ENCODE assay signal across 8 cellular contexts in genomic region chr9:70418822-70419545, GRCh38. TPM values are rescaled to one million over a fixed set of nuclear protein-coding genes. Genes with fewer than 3 reads are reported as not detected.
DNase-seq lines count a peak whose midpoint lies in the region; ATAC-seq and TF ChIP-seq lines count a peak whose summit lies in the region.

No MANE protein-coding gene starts in this region.

- H3K36me3 ChIP-seq in Karpas-422 (ENCODE audit: insufficient read depth, low read length) (no peaks in the 10 kb centered on the region), Peyer's patch (no peaks in the 10 kb centered on the region)
- H3K36me3 ChIP-seq in naive thymus-derived CD4-positive, alpha-beta T cell (ENCODE audit: control insufficient read depth in 2 of 3, insufficient read depth in 3 of 3, low read length in 3 of 3): no peaks in the 10 kb centered on the region

- H3K27ac Mint-ChIP-seq in naive thymus-derived CD4-positive, alpha-beta T cell: peak overlapping the region; percentile 75 to 100 (median 99)
- H3K27ac Mint-ChIP-seq in stimulated activated memory B cell treated with anti-CD40 and anti-IgM and Interleukin-4, amounts not matched to agents 10 μg/mL and 1 μg/mL and 100 μg/mL, for 72 hours: peak overlapping the region; percentile 96

- CTCF ChIA-PET in naive thymus-derived CD4-positive, alpha-beta T cell (lab: Charles Lee): interaction anchor here (1.0 to 2.0 kb wide), 4 partner anchors 9 to 184 kb away, joined by 4 to 6 read pairs (median 6); no protein-coding TSS in a partner anchor

- intact Hi-C loops in naive thymus-derived CD4-positive, alpha-beta T cell (cut with micrococcal nuclease): loop anchor here (1.0 to 10.0 kb wide), 8 partner anchors 8 to 1638 kb away; partner anchors contain the start of genes ABHD17B (in 1 of the 2), C9orf85 (in 1 of the 2), CFAP95 (in 1 of the 2) and TJP2 (in 1 of the 2)

- peak; percentile 90 for DNase-seq in DMS53 treated with DMSO at 0.1 percent for 48 hours (lab: John Stamatoyannopoulos, UW; ENCODE audit: unreplicated experiment)
- DNase-seq in Karpas-422: peak; percentile 87
- DNase-seq in Peyer's patch: peak; percentile 89 to 97 (median 95)
- DNase-seq in activated T-helper 1 cell treated with anti-CD3 and anti-CD28 coated beads, Interleukin-2, amount 50 U/mL, for 16 hours (ENCODE audit: low read depth in 1 of 2, low spot score in 1 of 2): peak; percentile 52 to 74
- peak; percentile 100 for DNase-seq in fibroblast of gingiva (ENCODE audit: low read depth)
- peak; percentile 66 to 94 (median 88) for DNase-seq in naive thymus-derived CD4-positive, alpha-beta T cell

- H3K9me2 ChIP-seq in Karpas-422 (replicated peaks; ENCODE audit: insufficient read depth, low read length): no peaks in the 10 kb centered on the region

- peak overlapping the region; percentile 68 for H3K9ac ChIP-seq in Karpas-422 (ENCODE audit: low read length)

- peak overlapping the region; percentile 87 to 99 (median 95) for H3K4me3 Mint-ChIP-seq in naive thymus-derived CD4-positive, alpha-beta T cell
- H3K4me3 Mint-ChIP-seq in stimulated activated memory B cell treated with anti-CD40 and anti-IgM and Interleukin-4, amounts not matched to agents 10 μg/mL and 1 μg/mL and 100 μg/mL, for 72 hours: peak overlapping the region; percentile 99

- ATAC-seq in GM21786 (IDR thresholded peaks at IDR 0.05; ENCODE audit: unreplicated experiment): peak; percentile 43
- peak; percentile 66 for ATAC-seq in naive thymus-derived CD4-positive, alpha-beta T cell
- peak; percentile 72 for ATAC-seq in stimulated activated memory B cell treated with anti-CD40 and anti-IgM and Interleukin-4, amounts not matched to agents 10 μg/mL and 1 μg/mL and 100 μg/mL, for 72 hours

- peak; percentile 73 to 87 for TF ChIP-seq POLR2A in Peyer's patch (IDR thresholded peaks at IDR 0.05)

- peak overlapping the region; percentile 85 for H3K4me2 ChIP-seq in Karpas-422 (ENCODE audit: low read depth, low read length, poor library complexity, severe bottlenecking)

- H2AFZ ChIP-seq in Karpas-422 (ENCODE audit: low read length): peak overlapping the region; percentile 97

- no peak for TF ChIP-seq CTCF in Peyer's patch (IDR thresholded peaks at IDR 0.05)

- H3K4me3 ChIP-seq in Karpas-422 (ENCODE audit: low read length): peak overlapping the region; percentile 63
- peak overlapping the region; percentile 49 to 64 (median 58) for H3K4me3 ChIP-seq in Peyer's patch
- peak overlapping the region; percentile 69 for H3K4me3 ChIP-seq in naive thymus-derived CD4-positive, alpha-beta T cell (ENCODE audit: low read length)

- H3K9me3 ChIP-seq in Karpas-422 (ENCODE audit: low read length) (no peaks in the 10 kb centered on the region), Peyer's patch (no peaks in the 10 kb centered on the region)
- no peaks in the 10 kb centered on the region for H3K9me3 ChIP-seq in naive thymus-derived CD4-positive, alpha-beta T cell (ENCODE audit: control insufficient read depth in 2 of 3, low read length in 3 of 3)

- H3K36me3 Mint-ChIP-seq in naive thymus-derived CD4-positive, alpha-beta T cell: peaks cover 0 to 3% (median 0%) of the 10 kb centered on the region in 5 donors
- H3K36me3 Mint-ChIP-seq in stimulated activated memory B cell treated with anti-CD40 and anti-IgM and Interleukin-4, amounts not matched to agents 10 μg/mL and 1 μg/mL and 100 μg/mL, for 72 hours: no peaks in the 10 kb centered on the region

- H3K79me2 ChIP-seq in Karpas-422 (ENCODE audit: low read length): no peaks in the 10 kb centered on the region

- POLR2A ChIA-PET in naive thymus-derived CD4-positive, alpha-beta T cell (lab: Charles Lee): interaction anchor here (0.6 to 6.8 kb wide), 27 partner anchors 9 to 1947 kb away, joined by 3 to 138 read pairs (median 4); partner anchors contain the start of genes SMC5 and ZFAND5

- peaks cover 0 to 10% (median 0%) of the 10 kb centered on the region in 11 donors for H3K9me3 Mint-ChIP-seq in naive thymus-derived CD4-positive, alpha-beta T cell
- no peaks in the 10 kb centered on the region for H3K9me3 Mint-ChIP-seq in stimulated activated memory B cell treated with anti-CD40 and anti-IgM and Interleukin-4, amounts not matched to agents 10 μg/mL and 1 μg/mL and 100 μg/mL, for 72 hours

- H3K4me1 ChIP-seq in Karpas-422 (ENCODE audit: low read length) (peaks cover 29% of the 10 kb centered on the region), Peyer's patch (peaks cover 8 to 32% (median 19%) of the 10 kb centered on the region in 4 donors)
- H3K4me1 ChIP-seq in naive thymus-derived CD4-positive, alpha-beta T cell (ENCODE audit: control insufficient read depth in 2 of 2, insufficient read depth in 2 of 2, low read length in 2 of 2): peaks cover 45 to 48% of the 10 kb centered on the region in 2 donors

- H3K27ac ChIP-seq in Karpas-422 (ENCODE audit: low read length): no peak overlapping the region
- H3K27ac ChIP-seq in Peyer's patch: peak overlapping the region; percentile 95 to 100 (median 98)
- H3K27ac ChIP-seq in naive thymus-derived CD4-positive, alpha-beta T cell (ENCODE audit: low read depth, low read length): peak overlapping the region; percentile 92

- H3K27me3 ChIP-seq in Karpas-422 (ENCODE audit: low read length): no peaks in the 10 kb centered on the region
- H3K27me3 ChIP-seq in Peyer's patch: no peaks in the 10 kb centered on the region
- no peaks in the 10 kb centered on the region for H3K27me3 ChIP-seq in naive thymus-derived CD4-positive, alpha-beta T cell (ENCODE audit: control insufficient read depth in 2 of 2, insufficient read depth in 2 of 2, low read length in 2 of 2)

- H4K20me1 ChIP-seq in Karpas-422 (ENCODE audit: insufficient read depth, low read depth, low read length): no peaks in the 10 kb centered on the region

- peaks cover 0 to 2% (median 0%) of the 10 kb centered on the region in 5 donors for H3K27me3 Mint-ChIP-seq in naive thymus-derived CD4-positive, alpha-beta T cell
- H3K27me3 Mint-ChIP-seq in stimulated activated memory B cell treated with anti-CD40 and anti-IgM and Interleukin-4, amounts not matched to agents 10 μg/mL and 1 μg/mL and 100 μg/mL, for 72 hours: no peaks in the 10 kb centered on the region

- H3K4me1 Mint-ChIP-seq in naive thymus-derived CD4-positive, alpha-beta T cell: peaks cover 26 to 71% (median 46%) of the 10 kb centered on the region in 7 donors
- peaks cover 47% of the 10 kb centered on the region for H3K4me1 Mint-ChIP-seq in stimulated activated memory B cell treated with anti-CD40 and anti-IgM and Interleukin-4, amounts not matched to agents 10 μg/mL and 1 μg/mL and 100 μg/mL, for 72 hours

RNA-seq across cellular contexts. Expression of gene KLF9, which starts 4.5 kb away (rescaled TPM):
- 0.04 TPM in 1 of 2 replicates, not detected in the other for total RNA-seq in Karpas-422 (2014; rRNA removed; shearing (Covaris generic); ENCODE audit: low replicate concordance)
- 100 to 1,000 TPM in 1 of 4 donors, 10 to 100 TPM in 3; 40.6 to 124 (median 55.4) TPM for total RNA-seq in Peyer's patch
- total RNA-seq in naive thymus-derived CD4-positive, alpha-beta T cell: 10 to 100 TPM; 12.6 to 96.7 (median 23.3) TPM
- 1 to 10 TPM; 2.3 to 3.5 TPM for polyA plus RNA-seq in naive thymus-derived CD4-positive, alpha-beta T cell

Comparison
In these comparisons a context has a peak if more than half of its experiments do, and no peak if none do; other contexts are left out.
1. RNA of gene KLF9, which starts 4.5 kb away (total RNA-seq): 40.6 to 124 TPM in Peyer's patch and 12.6 to 96.7 TPM in naive thymus-derived CD4-positive, alpha-beta T cell; 0.04 TPM in Karpas-422; every median in the first group is over 10 times any median in the second.
2. Peak in every context shown above with its lines, with median percentiles within 50 percentile points of each other: DNase-seq, ATAC-seq and H3K4me3 ChIP-seq.